ENCODE assay signal across 15 cellular contexts in genomic region chr4:80811413-80811812, GRCh38.
A peak's percentile ranks its signal among the peaks of the same experiment; 100 is the strongest.
DNase-seq lines count a peak whose midpoint lies in the region; ATAC-seq, FAIRE-seq and TF ChIP-seq lines count a peak whose summit lies in the region.
"Had no signal": no experiment of that assay in that cellular context is flagged by ENCODE, and none has a peak within 500 bp of the region (broad histone marks: within the 10 kb centered on the region; RNA-seq: fewer than 3 reads in every experiment).

No MANE protein-coding gene starts in this region.

- in situ Hi-C loops in GM12878 (cut with MboI): no loop called here

- SMC1A ChIA-PET in GM12878 (lab: Charles Lee; ENCODE audit: uncharacterized antibody, unreplicated experiment): interaction anchor here (0.9 to 1.5 kb wide), 8 partner anchors 8 to 215 kb away, joined by 3 to 5 read pairs (median 3); no protein-coding TSS in a partner anchor

- H3K27ac ChIP-seq in GM12878 (ENCODE audit: control insufficient read depth, insufficient read depth): no peak overlapping the region
- no peak overlapping the region for H3K27ac ChIP-seq in small intestine (ENCODE audit: low read depth in 1 of 2, low read length in 1 of 2)

- H3K4me2 ChIP-seq in GM12878 (ENCODE audit: control insufficient read depth, insufficient read depth): no peak overlapping the region

- FAIRE-seq in GM12878 (lab: Jason Lieb, UNC): no peak
- no peak for FAIRE-seq in small intestine (lab: Jason Lieb, UNC)
- FAIRE-seq: D721Med had no signal

- H3K36me3 ChIP-seq in GM12878 (ENCODE audit: control insufficient read depth in 2 of 2, insufficient read depth in 2 of 2, low read length in 1 of 2) (no peaks in the 10 kb centered on the region), small intestine (ENCODE audit: control insufficient read depth in 2 of 2, insufficient read depth in 2 of 2, low read length in 2 of 2) (no peaks in the 10 kb centered on the region)

- no peaks in the 10 kb centered on the region for H3K9me3 ChIP-seq in GM12878 (replicated peaks; ENCODE audit: control insufficient read depth, insufficient read depth, low read length)
- H3K9me3 ChIP-seq in small intestine (ENCODE audit: control insufficient read depth, low read depth): no peaks in the 10 kb centered on the region

- no peak for TF ChIP-seq CTCF in GM12878 (IDR thresholded peaks at IDR 0.05 in 2 of 3, conservative IDR thresholded peaks at IDR 0.05 in 1 of 3; ENCODE audit: control insufficient read depth in 2 of 3, extremely low read depth in 1 of 3, insufficient read depth in 1 of 3, low read depth in 3 of 3, low read length in 3 of 3)
- TF ChIP-seq CTCF in GM20000 (IDR thresholded peaks at IDR 0.05; ENCODE audit: extremely low read depth, missing control alignments): no peak

- no peaks in the 10 kb centered on the region for H4K20me1 ChIP-seq in GM12878 (ENCODE audit: control insufficient read depth, insufficient read depth)

- no TSS peak for BruUV-seq in GM12878 (replicated peaks; lab: Mats Ljungman, UMichigan)

- TF ChIP-seq POLR2A in GM12878 (IDR thresholded peaks at IDR 0.05; ENCODE audit: low read depth, low read length): no peak

- H3K79me2 ChIP-seq in GM12878 (ENCODE audit: control insufficient read depth, insufficient read depth, low read length): no peaks in the 10 kb centered on the region

- peak; percentile 69 for ATAC-seq in GM12878
- ATAC-seq: HCT116 had no signal

- CTCF ChIA-PET in GM12878 (lab: Yijun Ruan, JAX): interaction anchor here (0.7 to 1.8 kb wide), 6 partner anchors 10 to 229 kb away, joined by 3 to 4 read pairs (median 3); no protein-coding TSS in a partner anchor

- no peaks in the 10 kb centered on the region for H3K27me3 ChIP-seq in GM12878 (replicated peaks in 1 of 2; ENCODE audit: control insufficient read depth in 2 of 2, insufficient read depth in 2 of 2, low read length in 1 of 2)
- no peaks in the 10 kb centered on the region for H3K27me3 ChIP-seq in small intestine (ENCODE audit: control insufficient read depth in 2 of 2, insufficient read depth in 2 of 2, low read length in 2 of 2)

- no peak overlapping the region for H3K9ac ChIP-seq in GM12878 (ENCODE audit: control insufficient read depth, insufficient read depth, low read length)

- intact Hi-C loops in GM12878 (cut with micrococcal nuclease; ENCODE audit: unreplicated experiment): no loop called here

- POLR2A ChIA-PET in GM12878 (lab: Charles Lee): no interaction called here

- no peak overlapping the region for H2AFZ ChIP-seq in GM12878 (ENCODE audit: control insufficient read depth, low read depth, low read length)

- DNase-seq in HT-29 (ENCODE audit: low spot score) (peak; percentile 59), GM12878 (ENCODE audit: low read depth, low spot score) (no peak), kidney tubule cell (ENCODE audit: low spot score) (peak; percentile 58), small intestine (peak; percentile 19), GM20000 (ENCODE audit: low spot score) (no peak)
- DNase-seq in stimulated activated CD4-positive, alpha-beta T cell treated with anti-CD3 and anti-CD28 coated beads, Interleukin-2, amount 100 ng/mL, for 24 hours: no peak
- DNase-seq in activated CD4-positive, alpha-beta T cell treated with anti-CD3 and anti-CD28 coated beads, Interleukin-2, amount 50 U/mL, for 1 hour: no peak
- DNase-seq: ACHN; C1 segment of cervical spinal cord; CD4-positive, alpha-beta T cell; DMS153; DMS79 treated with DMSO at 0.1 percent for 48 hours; GDM1 had no signal

- H3K4me3 ChIP-seq in GM12878: no peak overlapping the region
- H3K4me3 ChIP-seq in small intestine (ENCODE audit: low read depth in 1 of 2, low read length in 2 of 2): no peak overlapping the region

- H3K4me1 ChIP-seq in GM12878 (ENCODE audit: control insufficient read depth, insufficient read depth, low read length) (no peaks in the 10 kb centered on the region), small intestine (ENCODE audit: control insufficient read depth in 2 of 2, insufficient read depth in 1 of 2, low read depth in 1 of 2, low read length in 1 of 2) (no peaks in the 10 kb centered on the region)

- RAD21 ChIA-PET in GM12878 (lab: Charles Lee; ENCODE audit: unreplicated experiment): interaction anchor here (1.3 kb wide), 1 partner anchor 180 kb away, joined by 3 read pairs; no protein-coding TSS in a partner anchor

- TF ChIP-seq EP300 in GM12878 (IDR thresholded peaks at IDR 0.05; ENCODE audit: borderline replicate concordance in 1 of 2, control insufficient read depth in 1 of 2, low read depth in 2 of 2, low read length in 2 of 2): no peak

- no peak for TF ChIP-seq RAD21 in GM12878 (IDR thresholded peaks at IDR 0.05; ENCODE audit: insufficient read depth, low read depth, low read length)

- WGBS in GM12878 (ENCODE audit: insufficient coverage, insufficient replicate concordance, low lambda C conversion rate, missing lambda C conversion rate): 2% methylated on average over 3 of the region's 3 CpGs
- 11 to 54% (median 33%) methylated on average over 3 of the region's 3 CpGs for WGBS in small intestine, 3 donors

TF ChIP-seq in GM12878, 131 proteins besides CTCF, POLR2A, EP300 and RAD21 (continues in another document):
- TF ChIP-seq POU2F2 (IDR thresholded peaks at IDR 0.05; ENCODE audit: borderline replicate concordance, low read depth, low read length) (no peak), SKIL (IDR thresholded peaks at IDR 0.05; ENCODE audit: low read depth, poor library complexity, severe bottlenecking) (no peak), CBFB (IDR thresholded peaks at IDR 0.05; ENCODE audit: low read depth) (no peak), MEF2A (IDR thresholded peaks at IDR 0.05; ENCODE audit: insufficient read depth, low read depth, low read length) (no peak), GATAD2B (conservative IDR thresholded peaks at IDR 0.05; ENCODE audit: low read depth) (no peak), JUNB (IDR thresholded peaks at IDR 0.05) (no peak), BACH1 (IDR thresholded peaks at IDR 0.05; ENCODE audit: borderline replicate concordance) (no peak), ZNF592 (IDR thresholded peaks at IDR 0.05) (no peak), HDAC2 (IDR thresholded peaks at IDR 0.05) (no peak), USF2 (IDR thresholded peaks at IDR 0.05; ENCODE audit: borderline replicate concordance, low read depth, low read length) (no peak)

Comparison
In these comparisons a context has a peak if more than half of its experiments do, and no peak if none do; other contexts are left out.
1. DNase-seq: peak in HT-29 (single experiment), kidney tubule cell (single experiment) and small intestine (single experiment); none in GM12878 (single experiment), GM20000 (single experiment), stimulated activated CD4-positive, alpha-beta T cell treated with anti-CD3 and anti-CD28 coated beads, Interleukin-2, amount 100 ng/mL, for 24 hours (0 of 2) and activated CD4-positive, alpha-beta T cell treated with anti-CD3 and anti-CD28 coated beads, Interleukin-2, amount 50 U/mL, for 1 hour (single experiment).